Comparison of ENCODE assay signal across 2 cellular contexts in the genomic region with DNA sequence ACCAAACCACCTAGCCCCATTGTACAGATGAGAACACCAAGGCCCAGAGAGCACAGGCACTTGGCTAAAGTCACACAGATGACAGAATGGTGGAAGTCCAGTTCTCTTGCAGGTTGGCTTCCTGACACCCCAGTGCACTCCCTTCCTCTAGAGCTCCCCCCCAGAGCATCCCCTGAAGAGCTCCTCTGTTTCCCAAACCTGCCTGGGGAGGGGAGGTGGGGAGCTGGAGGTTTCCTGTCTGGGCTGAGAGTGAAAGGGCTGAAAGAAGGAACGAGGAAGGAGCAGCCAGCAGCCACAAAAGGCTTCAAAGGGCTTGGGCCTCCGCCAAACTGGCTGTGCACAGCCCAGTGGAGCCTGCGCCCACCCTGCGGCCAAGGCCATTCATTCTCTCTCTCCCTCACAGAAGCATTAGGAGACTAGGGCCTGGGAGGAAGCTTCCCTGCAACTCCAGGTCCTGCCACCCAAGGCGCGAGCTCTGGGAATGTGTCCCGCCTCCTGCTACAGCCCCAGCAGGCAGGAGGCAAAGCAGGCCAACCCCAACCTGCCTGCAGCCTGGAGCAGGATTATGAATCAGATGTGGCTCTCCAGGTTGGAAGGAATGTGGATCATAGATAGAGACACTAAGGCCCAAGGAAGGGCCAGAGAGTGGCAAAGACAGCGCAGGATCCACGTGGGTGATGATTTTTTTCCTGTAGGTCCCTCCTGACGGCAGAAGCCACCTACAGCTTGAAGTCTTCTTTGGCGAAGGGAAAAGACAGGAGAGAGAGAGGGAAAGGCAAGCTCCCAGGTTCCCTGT.
TF ChIP-seq lines count a peak whose summit lies in the region.

No MANE protein-coding gene starts in this region.

TF ChIP-seq in GM23338, 12 proteins besides CTCF, POLR2A, EP300 and RAD21 (continued from another document):
- TF ChIP-seq POLR2AphosphoS5 (IDR thresholded peaks at IDR 0.05; ENCODE audit: low read depth) = no peak

TF ChIP-seq in SK-N-SH, 30 proteins besides CTCF, POLR2A, EP300 and RAD21 (continued from another document):
- TF ChIP-seq, protein P1, sequence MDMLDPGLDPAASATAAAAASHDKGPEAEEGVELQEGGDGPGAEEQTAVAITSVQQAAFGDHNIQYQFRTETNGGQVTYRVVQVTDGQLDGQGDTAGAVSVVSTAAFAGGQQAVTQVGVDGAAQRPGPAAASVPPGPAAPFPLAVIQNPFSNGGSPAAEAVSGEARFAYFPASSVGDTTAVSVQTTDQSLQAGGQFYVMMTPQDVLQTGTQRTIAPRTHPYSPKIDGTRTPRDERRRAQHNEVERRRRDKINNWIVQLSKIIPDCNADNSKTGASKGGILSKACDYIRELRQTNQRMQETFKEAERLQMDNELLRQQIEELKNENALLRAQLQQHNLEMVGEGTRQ (IDR thresholded peaks at IDR 0.05; ENCODE audit: borderline replicate concordance, low read depth, low read length) = no peak
- TF ChIP-seq RXRA (IDR thresholded peaks at IDR 0.05; ENCODE audit: borderline replicate concordance, low read depth) = no peak
- TF ChIP-seq EZH2phosphoT487 (IDR thresholded peaks at IDR 0.05; ENCODE audit: borderline replicate concordance, low read depth) = no peak
- TF ChIP-seq MEF2A (IDR thresholded peaks at IDR 0.05; ENCODE audit: borderline replicate concordance, low read depth) = no peak
- TF ChIP-seq NRF1 (IDR thresholded peaks at IDR 0.05; ENCODE audit: low read depth, low read length) = no peak
- no peak for TF ChIP-seq SMC3 (IDR thresholded peaks at IDR 0.05; ENCODE audit: low read depth, low read length)
- TF ChIP-seq JUND (IDR thresholded peaks at IDR 0.05) = no peak
- no peak for TF ChIP-seq GABPA (IDR thresholded peaks at IDR 0.05; ENCODE audit: low read depth)
